ENCODE assay signal across 8 cellular contexts in genomic region chr13:113208424-113209335, GRCh38. TPM values are rescaled to one million over a fixed set of nuclear protein-coding genes. Genes with fewer than 3 reads are reported as not detected.
DNase-seq lines count a peak whose midpoint lies in the region; ATAC-seq and TF ChIP-seq lines count a peak whose summit lies in the region.

PCID2 (minus strand) TSS chr13:113208669; CDS start chr13:113208634, 35 bp downstream.

- peak within 1 kb of the TSS; percentile 92 for H3K9ac ChIP-seq in SU-DHL-6 (ENCODE audit: low read length)
- peak within 1 kb of the TSS; percentile 76 for H3K9ac ChIP-seq in parathyroid adenoma

- ATAC-seq in HG02588 (IDR thresholded peaks at IDR 0.05; ENCODE audit: unreplicated experiment) (peak; percentile 77), Right ventricle myocardium inferior (peak; percentile 86)
- peak; percentile 69 for ATAC-seq in activated naive CD8-positive, alpha-beta T cell treated with anti-CD3 and anti-CD28 coated beads, Interleukin-2, amount 10 ng/mL, durations not matched to agents 7 days and 5 days (ENCODE audit: low read depth)

- DNase-seq in NCI-H1092 treated with DMSO at 0.1 percent for 48 hours (lab: John Stamatoyannopoulos, UW) = peak; percentile 90
- DNase-seq in activated naive CD8-positive, alpha-beta T cell treated with anti-CD3 and anti-CD28 coated beads, Interleukin-2, amount 10 ng/mL, durations not matched to agents 7 days and 5 days = peak; percentile 97
- peak; percentile 96 for DNase-seq in Right ventricle myocardium inferior (ENCODE audit: missing footprints)
- peak; percentile 88 to 92 for DNase-seq in tibial artery

- peak within 1 kb of the TSS; percentile 82 for H3K27ac Mint-ChIP-seq in activated naive CD8-positive, alpha-beta T cell treated with anti-CD3 and anti-CD28 coated beads, Interleukin-2, amount 10 ng/mL, durations not matched to agents 7 days and 5 days

- peaks cover 10% of the 10 kb centered on the region for H3F3A ChIP-seq in SU-DHL-6 (ENCODE audit: insufficient read depth)

- peaks cover 26% of the 10 kb centered on the region for H3K36me3 Mint-ChIP-seq in activated naive CD8-positive, alpha-beta T cell treated with anti-CD3 and anti-CD28 coated beads, Interleukin-2, amount 10 ng/mL, durations not matched to agents 7 days and 5 days

- H3K4me3 ChIP-seq in SU-DHL-6 (ENCODE audit: insufficient read depth, low read length, poor library complexity, severe bottlenecking) (peak within 1 kb of the TSS; percentile 74), parathyroid adenoma (ENCODE audit: low read depth, low read length) (peak within 1 kb of the TSS; percentile 84), tibial artery (peak within 1 kb of the TSS; percentile 80 to 99)

- H2AFZ ChIP-seq in SU-DHL-6 (ENCODE audit: low read depth, low read length, severe bottlenecking) = peak within 1 kb of the TSS; percentile 84
- H2AFZ ChIP-seq in parathyroid adenoma = peak within 1 kb of the TSS; percentile 92

- no peaks in the 10 kb centered on the region for H3K9me2 ChIP-seq in SU-DHL-6 (replicated peaks; ENCODE audit: insufficient read depth, low read length)

- peaks cover 15% of the 10 kb centered on the region; the same call in 1 of the 2 replicates for H4K20me1 ChIP-seq in SU-DHL-6 (ENCODE audit: low read depth, low read length)

- H3K4me1 ChIP-seq in parathyroid adenoma (no peaks in the 10 kb centered on the region), tibial artery (peaks cover 0 to 59% (median 44%) of the 10 kb centered on the region in 4 donors)

- POLR2A ChIA-PET in activated naive CD8-positive, alpha-beta T cell treated with anti-CD3 and anti-CD28 coated beads, Interleukin-2, amount 10 ng/mL, durations not matched to agents 7 days and 5 days (lab: Charles Lee) = interaction anchor here (0.7 to 2.9 kb wide), 13 partner anchors 17 to 620 kb away, joined by 3 to 16 read pairs (median 4); partner anchors contain the start of genes LAMP1, MCF2L, PROZ and TFDP1

- H3K27me3 ChIP-seq in SU-DHL-6 (ENCODE audit: low read length) = no peaks in the 10 kb centered on the region
- H3K27me3 ChIP-seq in parathyroid adenoma (ENCODE audit: control insufficient read depth, insufficient read depth, low read length) = no peaks in the 10 kb centered on the region
- no peaks in the 10 kb centered on the region for H3K27me3 ChIP-seq in tibial artery

- H3K9me3 Mint-ChIP-seq in activated naive CD8-positive, alpha-beta T cell treated with anti-CD3 and anti-CD28 coated beads, Interleukin-2, amount 10 ng/mL, durations not matched to agents 7 days and 5 days = no peaks in the 10 kb centered on the region

- H3K79me2 ChIP-seq in SU-DHL-6 (ENCODE audit: insufficient read depth, low read length) = peaks cover 87% of the 10 kb centered on the region
- peaks cover 29% of the 10 kb centered on the region for H3K79me2 ChIP-seq in parathyroid adenoma

- H3K36me3 ChIP-seq in SU-DHL-6 (ENCODE audit: low read length) (peaks cover 6% of the 10 kb centered on the region; the same call in 1 of the 2 replicates), parathyroid adenoma (ENCODE audit: control insufficient read depth, insufficient read depth, low read length) (no peaks in the 10 kb centered on the region), tibial artery (peaks cover 0 to 10% (median 0%) of the 10 kb centered on the region in 3 donors)

- TF ChIP-seq POLR2A in GM10847 (IDR thresholded peaks at IDR 0.05; ENCODE audit: extremely low read depth, insufficient read length) = peak; percentile 86

- no peaks in the 10 kb centered on the region for H3K27me3 Mint-ChIP-seq in activated naive CD8-positive, alpha-beta T cell treated with anti-CD3 and anti-CD28 coated beads, Interleukin-2, amount 10 ng/mL, durations not matched to agents 7 days and 5 days

- H3K4me3 Mint-ChIP-seq in activated naive CD8-positive, alpha-beta T cell treated with anti-CD3 and anti-CD28 coated beads, Interleukin-2, amount 10 ng/mL, durations not matched to agents 7 days and 5 days = peak within 1 kb of the TSS; percentile 88

- H3K4me1 Mint-ChIP-seq in activated naive CD8-positive, alpha-beta T cell treated with anti-CD3 and anti-CD28 coated beads, Interleukin-2, amount 10 ng/mL, durations not matched to agents 7 days and 5 days = peaks cover 51% of the 10 kb centered on the region

- TF ChIP-seq CTCF in SU-DHL-6 (IDR thresholded peaks at IDR 0.05; ENCODE audit: insufficient read depth, low read length, poor library complexity, severe bottlenecking) (no peak), parathyroid adenoma (IDR thresholded peaks at IDR 0.05) (no peak), tibial artery (IDR thresholded peaks at IDR 0.05) (no peak)

- H3K4me2 ChIP-seq in SU-DHL-6 (ENCODE audit: low read depth, low read length, poor library complexity, severe bottlenecking) (peak within 1 kb of the TSS; percentile 93), parathyroid adenoma (ENCODE audit: low read length) (peak within 1 kb of the TSS; percentile 93)

- intact Hi-C loops in Right ventricle myocardium inferior (cut with DNase I) = loop anchor here (5.0 kb wide), 1 partner anchor 56 kb away; no protein-coding TSS in a partner anchor
- intact Hi-C loops in tibial artery (cut with DNase I; ENCODE audit: low total_unique reads) = loop anchor here (10.0 kb wide), 1 partner anchor 54 kb away; the partner anchor contains the start of gene PROZ

- peak within 1 kb of the TSS; percentile 89 for H3K27ac ChIP-seq in SU-DHL-6 (ENCODE audit: low read depth, low read length)
- peak within 1 kb of the TSS; percentile 94 for H3K27ac ChIP-seq in parathyroid adenoma
- peak within 1 kb of the TSS; percentile 97 to 98 for H3K27ac ChIP-seq in tibial artery

- no peaks in the 10 kb centered on the region for H3K9me3 ChIP-seq in SU-DHL-6 (ENCODE audit: insufficient read depth, low read length)
- H3K9me3 ChIP-seq in parathyroid adenoma (ENCODE audit: control insufficient read depth, low read length) = no peaks in the 10 kb centered on the region
- H3K9me3 ChIP-seq in tibial artery = no peaks in the 10 kb centered on the region

RNA-seq across cellular contexts. Expression of gene PCID2, which starts in this region (rescaled TPM):
- total RNA-seq in activated naive CD8-positive, alpha-beta T cell treated with anti-CD3 and anti-CD28 coated beads, Interleukin-2, amount 10 ng/mL, durations not matched to agents 7 days and 5 days = 10 to 100 TPM; 59.3 to 60.8 TPM
- 57.2 TPM for total RNA-seq in Right ventricle myocardium inferior

Comparison
In these comparisons a context has a peak if more than half of its experiments do, and no peak if none do; other contexts are left out.
1. Peak in every context shown above with its lines: DNase-seq, ATAC-seq, H3K4me3 ChIP-seq and H3K27ac ChIP-seq.